ENCODE assay signal across 12 cellular contexts in genomic region chr1:202965441-202965821, GRCh38. TPM values are rescaled to one million over a fixed set of nuclear protein-coding genes. Genes with fewer than 3 reads are reported as not detected.
A peak's percentile ranks its signal among the peaks of the same experiment; 100 is the strongest.
DNase-seq lines count a peak whose midpoint lies in the region; ATAC-seq and TF ChIP-seq lines count a peak whose summit lies in the region.
"Had no signal": no experiment of that assay in that cellular context is flagged by ENCODE, and none has a peak within 500 bp of the region (broad histone marks: within the 10 kb centered on the region; RNA-seq: fewer than 3 reads in every experiment).

No MANE protein-coding gene starts in this region.

- H3K27me3 Mint-ChIP-seq in CD4-positive, alpha-beta T cell: no peaks in the 10 kb centered on the region
- H3K27me3 Mint-ChIP-seq in MCF 10A (ENCODE audit: insufficient read depth, unreplicated experiment) (no peaks in the 10 kb centered on the region), nephron progenitor cell (ENCODE audit: low read depth, poor library complexity) (peaks cover 9% of the 10 kb centered on the region)
- H3K27me3 Mint-ChIP-seq: dendritic cell treated with granulocyte-macrophage colony-stimulating factor and Interleukin-4, amounts not matched to agents 40 ng/mL and 50 ng/mL, for 4 days had no signal

- no peak for TF ChIP-seq CTCF in CD4-positive, alpha-beta T cell (IDR thresholded peaks at IDR 0.05)
- no peak for TF ChIP-seq CTCF in MCF 10A (IDR thresholded peaks at IDR 0.05; ENCODE audit: unreplicated experiment)
- TF ChIP-seq CTCF in nephron progenitor cell (IDR thresholded peaks at IDR 0.05): no peak

- no peaks in the 10 kb centered on the region for H3K4me1 ChIP-seq in HUES48 (ENCODE audit: control insufficient read depth, insufficient read depth, low read length)

- H3K27ac Mint-ChIP-seq in CD4-positive, alpha-beta T cell: peak overlapping the region; percentile 90
- peak overlapping the region; percentile 77 for H3K27ac Mint-ChIP-seq in MCF 10A (ENCODE audit: low read depth, unreplicated experiment)
- H3K27ac Mint-ChIP-seq in nephron progenitor cell: no peak overlapping the region

- H3K4me3 Mint-ChIP-seq in CD4-positive, alpha-beta T cell: peak overlapping the region; percentile 87
- H3K4me3 Mint-ChIP-seq in MCF 10A (ENCODE audit: unreplicated experiment): peak overlapping the region; percentile 79
- H3K4me3 Mint-ChIP-seq in nephron progenitor cell: peak overlapping the region; percentile 79

- BruUV-seq in MCF 10A (replicated peaks; lab: Mats Ljungman, UMichigan): no TSS peak

- H3K27ac ChIP-seq in CD4-positive, alpha-beta T cell (ENCODE audit: low read depth, low read length): no peak overlapping the region
- H3K27ac ChIP-seq in HUES48 (ENCODE audit: low read depth, low read length): peak overlapping the region; percentile 61

- H3K9ac ChIP-seq in HUES48 (ENCODE audit: low read depth, low read length): no peak overlapping the region

- H3K36me3 ChIP-seq in HUES48 (ENCODE audit: control insufficient read depth, insufficient read depth, low read length): peaks cover 23% of the 10 kb centered on the region; the same call in 1 of the 2 replicates

- H3K27me3 ChIP-seq in CD4-positive, alpha-beta T cell (ENCODE audit: control insufficient read depth, insufficient read depth, low read length): no peaks in the 10 kb centered on the region
- H3K27me3 ChIP-seq in HUES48 (ENCODE audit: control insufficient read depth, insufficient read depth, low read length): peaks cover 8% of the 10 kb centered on the region; the same call in 1 of the 2 replicates
- H3K27me3 ChIP-seq: spleen had no signal

- ATAC-seq in CD4-positive, alpha-beta T cell (ENCODE audit: poor library complexity): no peak
- ATAC-seq in HG03521 (IDR thresholded peaks at IDR 0.05; ENCODE audit: unreplicated experiment): no peak

- H3K36me3 Mint-ChIP-seq in CD4-positive, alpha-beta T cell (ENCODE audit: low read depth): peaks cover 40% of the 10 kb centered on the region
- peaks cover 31% of the 10 kb centered on the region for H3K36me3 Mint-ChIP-seq in MCF 10A (ENCODE audit: insufficient read depth, unreplicated experiment)
- H3K36me3 Mint-ChIP-seq in nephron progenitor cell (ENCODE audit: low read depth): peaks cover 5% of the 10 kb centered on the region

- H3K4me1 Mint-ChIP-seq in CD4-positive, alpha-beta T cell (ENCODE audit: low read depth): peaks cover 27% of the 10 kb centered on the region
- H3K4me1 Mint-ChIP-seq in MCF 10A (ENCODE audit: insufficient read depth, unreplicated experiment) (peaks cover 30% of the 10 kb centered on the region), nephron progenitor cell (peaks cover 23% of the 10 kb centered on the region)

- no peak overlapping the region for H3K4me3 ChIP-seq in HUES48 (ENCODE audit: low read depth, low read length)

- CTCF ChIA-PET in CD4-positive, alpha-beta T cell (lab: Charles Lee): no interaction called here
- CTCF ChIA-PET in MCF 10A (lab: Yijun Ruan, JAX): interaction anchor here (0.5 to 1.2 kb wide), 3 partner anchors 26 to 43 kb away, joined by 3 to 4 read pairs (median 4); no protein-coding TSS in a partner anchor

- intact Hi-C loops in CD4-positive, alpha-beta T cell (cut with DNase I, micrococcal nuclease): no loop called here
- intact Hi-C loops in MCF 10A (cut with micrococcal nuclease): loop anchor here (5.0 kb wide), 1 partner anchor 78 kb away; the partner anchor contains the start of gene RABIF

- no peaks in the 10 kb centered on the region for H3K9me3 ChIP-seq in CD4-positive, alpha-beta T cell (ENCODE audit: control insufficient read depth, low read length)
- H3K9me3 ChIP-seq in HUES48 (ENCODE audit: control insufficient read depth, insufficient read depth, low read length): no peaks in the 10 kb centered on the region
- H3K9me3 ChIP-seq: spleen had no signal

- POLR2A ChIA-PET in CD4-positive, alpha-beta T cell (lab: Charles Lee): no interaction called here
- POLR2A ChIA-PET in MCF 10A (lab: Yijun Ruan, JAX): interaction anchor here (0.7 to 5.7 kb wide), 9 partner anchors 10 to 172 kb away, joined by 3 to 88 read pairs (median 4); partner anchors contain the start of genes KLHL12, PCAT6 and TMEM183A

- H3K9me3 Mint-ChIP-seq in CD4-positive, alpha-beta T cell: no peaks in the 10 kb centered on the region
- H3K9me3 Mint-ChIP-seq in MCF 10A (ENCODE audit: unreplicated experiment) (no peaks in the 10 kb centered on the region), nephron progenitor cell (no peaks in the 10 kb centered on the region)
- H3K9me3 Mint-ChIP-seq: dendritic cell treated with granulocyte-macrophage colony-stimulating factor and Interleukin-4, amounts not matched to agents 40 ng/mL and 50 ng/mL, for 4 days had no signal

- DNase-seq in CD4-positive, alpha-beta T cell: no peak
- DNase-seq in MCF 10A (ENCODE audit: unreplicated experiment) (peak; percentile 54), nephron progenitor cell (no peak), NCI-H2171 treated with DMSO at 0.1 percent for 48 hours (lab: John Stamatoyannopoulos, UW) (no peak), NCI-H526 (lab: John Stamatoyannopoulos, UW) (no peak), ecto neural progenitor cell (ENCODE audit: low spot score) (no peak)
- DNase-seq: activated effector memory CD4-positive, alpha-beta T cell treated with Interleukin-2 at 50 U/mL for 16 hours; head of caudate nucleus; spleen had no signal

RNA-seq across cellular contexts. Expression of gene CYB5R1, which starts 1.6 kb away (rescaled TPM):
- 10 to 100 TPM; 42.1 to 47.4 TPM for total RNA-seq in CD4-positive, alpha-beta T cell
- total RNA-seq in MCF 10A (2022): 41.3 and 52.7 TPM in 2 replicates

RNA-seq across cellular contexts. Expression of gene ADIPOR1, which starts 7.3 kb away (rescaled TPM):
- total RNA-seq in CD4-positive, alpha-beta T cell: 10 to 100 TPM; 91.5 to 95.6 TPM
- 157 and 168 TPM in 2 replicates for total RNA-seq in MCF 10A (2022)

RNA-seq across cellular contexts. Expression of gene KLHL12, which starts 38.4 kb away (rescaled TPM):
- total RNA-seq in CD4-positive, alpha-beta T cell: 10 to 100 TPM; 18.5 to 18.6 TPM
- 51.0 and 59.0 TPM in 2 replicates for total RNA-seq in MCF 10A (2022)

RNA-seq across cellular contexts. Expression of gene TMEM183A, which starts 41.7 kb away (rescaled TPM):
- 100 to 1,000 TPM; 187 to 194 TPM for total RNA-seq in CD4-positive, alpha-beta T cell
- total RNA-seq in MCF 10A (2022): 104 and 108 TPM in 2 replicates
